Comparison of ENCODE assay signal across 15 cellular contexts in the genomic region with DNA sequence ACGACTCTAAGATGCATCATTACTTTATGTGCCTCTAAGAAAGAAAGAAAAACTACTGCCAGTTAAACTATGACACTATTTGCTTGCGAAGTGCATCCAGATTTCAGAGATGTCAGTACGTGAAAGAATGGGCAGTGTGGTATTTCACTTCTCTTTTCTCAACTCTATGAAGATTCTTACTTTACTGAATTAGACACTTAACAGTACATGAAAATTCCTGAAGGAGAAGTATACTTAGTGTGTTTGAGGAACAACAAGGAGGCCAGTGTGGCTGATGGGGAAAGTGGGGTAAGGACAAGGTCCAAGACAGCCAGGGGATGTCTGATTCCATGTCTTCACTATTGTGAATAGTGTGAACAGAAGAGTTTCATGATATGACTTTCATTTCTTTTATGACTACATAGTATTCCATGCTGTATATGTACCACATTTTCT. TPM values are rescaled to one million over a fixed set of nuclear protein-coding genes. Genes with fewer than 3 reads are reported as not detected.
DNase-seq lines count a peak whose midpoint lies in the region; ATAC-seq and TF ChIP-seq lines count a peak whose summit lies in the region.
"Had no signal": no experiment of that assay in that cellular context is flagged by ENCODE, and none has a peak within 500 bp of the region (broad histone marks: within the 10 kb centered on the region; RNA-seq: fewer than 3 reads in every experiment).

No MANE protein-coding gene starts in this region.

- no peak overlapping the region for H2AFZ ChIP-seq in osteoblast (ENCODE audit: low read length)

- peaks cover 67% of the 10 kb centered on the region for H3K79me2 ChIP-seq in osteoblast (ENCODE audit: insufficient read depth, low read length)

- TF ChIP-seq CTCF in osteoblast (IDR thresholded peaks at IDR 0.05; ENCODE audit: extremely low read depth, low read depth, low read length) = no peak

- H3K9ac ChIP-seq in rectal smooth muscle tissue (ENCODE audit: low read length) = no peak overlapping the region

- H4K20me1 ChIP-seq in osteoblast (ENCODE audit: insufficient read depth, low read length) = peaks cover 24% of the 10 kb centered on the region

- H3K36me3 ChIP-seq in rectal smooth muscle tissue (ENCODE audit: control insufficient read depth, insufficient read depth, low read length) (no peaks in the 10 kb centered on the region), osteoblast (ENCODE audit: insufficient read depth, low read length) (peaks cover 7% of the 10 kb centered on the region)
- H3K36me3 ChIP-seq: spleen had no signal

- no peak overlapping the region for H3K4me2 ChIP-seq in osteoblast (ENCODE audit: insufficient read depth, low read length)

- no peaks in the 10 kb centered on the region for H3K27me3 ChIP-seq in rectal smooth muscle tissue (ENCODE audit: control insufficient read depth, insufficient read depth, low read length)
- H3K27me3 ChIP-seq in osteoblast (ENCODE audit: insufficient read depth, low read length) = no peaks in the 10 kb centered on the region
- H3K27me3 ChIP-seq: spleen had no signal

- H3K27ac ChIP-seq in rectal smooth muscle tissue (ENCODE audit: low read depth, low read length) (peak overlapping the region; percentile 17), osteoblast (ENCODE audit: low read depth, low read length) (no peak overlapping the region)
- H3K27ac ChIP-seq: spleen had no signal

- H3K4me1 ChIP-seq in rectal smooth muscle tissue (ENCODE audit: control insufficient read depth, insufficient read depth, low read length) (peaks cover 16% of the 10 kb centered on the region), osteoblast (ENCODE audit: insufficient read depth, low read length) (peaks cover 13% of the 10 kb centered on the region)
- H3K4me1 ChIP-seq: spleen had no signal

- no peak overlapping the region for H3K4me3 ChIP-seq in rectal smooth muscle tissue (ENCODE audit: low read length)
- H3K4me3 ChIP-seq in osteoblast (ENCODE audit: insufficient read depth, low read length) = no peak overlapping the region
- H3K4me3 ChIP-seq: spleen had no signal

- no peak for DNase-seq in Ammon's horn (ENCODE audit: low spot score)
- no peak for DNase-seq in midbrain (lab: John Stamatoyannopoulos, UW)
- DNase-seq in ureter (ENCODE audit: low spot score) = no peak
- no peak for DNase-seq in osteoblast (ENCODE audit: insufficient read length, low spot score, missing footprints)
- DNase-seq: activated CD8-positive, alpha-beta memory T cell treated with anti-CD3 and anti-CD28 coated beads, Interleukin-2, amount 50 U/mL, for 48 hours; amygdala; effector CD4-positive, alpha-beta T cell; RPMI8226; spleen; stimulated activated CD8-positive, alpha-beta memory T cell treated with anti-CD3 and anti-CD28 coated beads, Interleukin-4, amount 100 ng/mL, for 48 hours had no signal

- H3K9me3 ChIP-seq in osteoblast (ENCODE audit: low read depth, low read length) = no peaks in the 10 kb centered on the region
- H3K9me3 ChIP-seq: spleen had no signal

- ATAC-seq in GM18868 (IDR thresholded peaks at IDR 0.05; ENCODE audit: unreplicated experiment) (peak; percentile 96), GM21528 (IDR thresholded peaks at IDR 0.05; ENCODE audit: low FRiP score, unreplicated experiment) (peak; percentile 87), HG03103 (IDR thresholded peaks at IDR 0.05; ENCODE audit: low read depth, unreplicated experiment) (peak; percentile 79)
- ATAC-seq: left lobe of liver had no signal

RNA-seq across cellular contexts. Expression of a gene that starts 53.9 kb away (rescaled TPM):
- 23.5 TPM for total RNA-seq in ureter
- 23.9 and 25.6 TPM in 2 replicates for total RNA-seq in osteoblast
